ENCODE assay signal across 16 cellular contexts in genomic region chr12:22406622-22407021, GRCh38.
DNase-seq lines count a peak whose midpoint lies in the region; ATAC-seq, FAIRE-seq and TF ChIP-seq lines count a peak whose summit lies in the region.
"Had no signal": no experiment of that assay in that cellular context is flagged by ENCODE, and none has a peak within 500 bp of the region (broad histone marks: within the 10 kb centered on the region; RNA-seq: fewer than 3 reads in every experiment).

No MANE protein-coding gene starts in this region.

- TF ChIP-seq POLR2A in Peyer's patch (IDR thresholded peaks at IDR 0.05) = no peak

- H3K9me3 Mint-ChIP-seq in immature natural killer cell = peaks cover 0 to under 1% (median 0%) of the 10 kb centered on the region in 6 donors

- no peaks in the 10 kb centered on the region for H3K36me3 ChIP-seq in Peyer's patch
- H3K36me3 ChIP-seq: BLaER1, HAP-1 had no signal

- no peak for TF ChIP-seq CTCF in Peyer's patch (IDR thresholded peaks at IDR 0.05)

- H3K27ac Mint-ChIP-seq in immature natural killer cell = no peak overlapping the region

- ATAC-seq in GM21447 (IDR thresholded peaks at IDR 0.05; ENCODE audit: unreplicated experiment) (peak; percentile 40), HG03432 (IDR thresholded peaks at IDR 0.05; ENCODE audit: unreplicated experiment) (peak; percentile 37), esophagus mucosa (peak; percentile 71), HG02610 (IDR thresholded peaks at IDR 0.05; ENCODE audit: unreplicated experiment) (no peak)
- ATAC-seq: body of pancreas had no signal

- H3K36me3 Mint-ChIP-seq in immature natural killer cell = no peaks in the 10 kb centered on the region

- H3K27me3 Mint-ChIP-seq in immature natural killer cell (ENCODE audit: low read depth in 3 of 3) = peaks cover 7 to 12% (median 12%) of the 10 kb centered on the region in 3 donors

- FAIRE-seq in GM18507 (lab: Jason Lieb, UNC) = peak; percentile 76
- FAIRE-seq: RCC 7860 had no signal

- no peaks in the 10 kb centered on the region for H3K4me1 ChIP-seq in Peyer's patch
- H3K4me1 ChIP-seq: BLaER1, HAP-1 had no signal

- no peak overlapping the region for H3K4me3 ChIP-seq in Peyer's patch
- H3K4me3 ChIP-seq: BLaER1, body of pancreas, HAP-1, lung had no signal

- H3K4me1 Mint-ChIP-seq in immature natural killer cell = peaks cover 30 to 34% of the 10 kb centered on the region in 2 donors
- H3K4me1 Mint-ChIP-seq: neural crest cell had no signal

- no peaks in the 10 kb centered on the region for H3K27me3 ChIP-seq in Peyer's patch
- H3K27me3 ChIP-seq: BLaER1, body of pancreas had no signal

- no peaks in the 10 kb centered on the region for H3K9me3 ChIP-seq in Peyer's patch
- H3K9me3 ChIP-seq: BLaER1, body of pancreas had no signal

- H3K27ac ChIP-seq in Peyer's patch = no peak overlapping the region
- H3K27ac ChIP-seq: BLaER1, body of pancreas had no signal

- H3K4me3 Mint-ChIP-seq in immature natural killer cell = no peak overlapping the region
- H3K4me3 Mint-ChIP-seq: neural crest cell had no signal

- no peak for DNase-seq in GM18507 (ENCODE audit: extremely low spot score, insufficient read length, low read depth)
- DNase-seq in immature natural killer cell = no peak
- no peak for DNase-seq in Peyer's patch
- DNase-seq in GM19240 (ENCODE audit: insufficient read length, low spot score) = no peak
- DNase-seq: activated effector memory CD4-positive, alpha-beta T cell treated with Interleukin-2 at 50 U/mL for 16 hours; body of pancreas; NCI-H2171 had no signal
